ENCODE assay signal across 8 cellular contexts in genomic region chr4:16794816-16795445, GRCh38.
A peak's percentile ranks its signal among the peaks of the same experiment; 100 is the strongest.
DNase-seq lines count a peak whose midpoint lies in the region; FAIRE-seq and TF ChIP-seq lines count a peak whose summit lies in the region.

No MANE protein-coding gene starts in this region.

- no peaks in the 10 kb centered on the region for H3K36me3 Mint-ChIP-seq in osteocyte (ENCODE audit: unreplicated experiment)

- no peaks in the 10 kb centered on the region for H3K27me3 Mint-ChIP-seq in osteocyte (ENCODE audit: unreplicated experiment)

- H3K4me1 Mint-ChIP-seq in osteocyte (ENCODE audit: unreplicated experiment), result no peaks in the 10 kb centered on the region

- no peak overlapping the region for H3K27ac Mint-ChIP-seq in osteocyte (ENCODE audit: unreplicated experiment)

- H3K4me3 Mint-ChIP-seq in osteocyte (ENCODE audit: unreplicated experiment), result no peak overlapping the region

- no peaks in the 10 kb centered on the region for H3K9me3 Mint-ChIP-seq in osteocyte (ENCODE audit: unreplicated experiment)

- peak; percentile 4 for DNase-seq in NCI-H146 (lab: John Stamatoyannopoulos, UW)
- no peak for DNase-seq in NCI-H146 treated with DMSO at 0.1 percent for 48 hours (lab: John Stamatoyannopoulos, UW; ENCODE audit: unreplicated experiment)
- DNase-seq in HTR-8/SVneo (ENCODE audit: insufficient read length, low spot score), result peak; percentile 11
- peak; percentile 76 for DNase-seq in fibroblast of pulmonary artery (ENCODE audit: low read depth)
- no peak for DNase-seq in osteocyte (ENCODE audit: extremely low spot score, unreplicated experiment)
- DNase-seq in NCI-H2029 (lab: John Stamatoyannopoulos, UW), result no peak
- DNase-seq in cortex of kidney (lab: John Stamatoyannopoulos, UW), result no peak

- H3K4me3 ChIP-seq in WI38 (ENCODE audit: low read depth, low read length) (no peak overlapping the region), fibroblast of pulmonary artery (replicated peaks; ENCODE audit: low read depth, low read length) (no peak overlapping the region)

- TF ChIP-seq CTCF in WI38 (IDR thresholded peaks at IDR 0.05; ENCODE audit: low read depth, low read length) (peak; percentile 81), fibroblast of pulmonary artery (IDR thresholded peaks at IDR 0.05; ENCODE audit: low read length, missing control alignments) (peak; percentile 97), osteocyte (IDR thresholded peaks at IDR 0.05) (peak; percentile 76)

- no peak for FAIRE-seq in HTR-8/SVneo (lab: Jason Lieb, UNC)

Comparison
In these comparisons a context has a peak if more than half of its experiments do, and no peak if none do; other contexts are left out.
1. DNase-seq: peak in NCI-H146 (single experiment), HTR-8/SVneo (single experiment) and fibroblast of pulmonary artery (single experiment); none in NCI-H146 treated with DMSO at 0.1 percent for 48 hours (single experiment), osteocyte (single experiment), NCI-H2029 (single experiment) and cortex of kidney (single experiment).
2. Peak in every context shown above with its lines, with median percentiles within 50 percentile points of each other: CTCF ChIP-seq.